ENCODE assay signal across 2 cellular contexts in the genomic region with DNA sequence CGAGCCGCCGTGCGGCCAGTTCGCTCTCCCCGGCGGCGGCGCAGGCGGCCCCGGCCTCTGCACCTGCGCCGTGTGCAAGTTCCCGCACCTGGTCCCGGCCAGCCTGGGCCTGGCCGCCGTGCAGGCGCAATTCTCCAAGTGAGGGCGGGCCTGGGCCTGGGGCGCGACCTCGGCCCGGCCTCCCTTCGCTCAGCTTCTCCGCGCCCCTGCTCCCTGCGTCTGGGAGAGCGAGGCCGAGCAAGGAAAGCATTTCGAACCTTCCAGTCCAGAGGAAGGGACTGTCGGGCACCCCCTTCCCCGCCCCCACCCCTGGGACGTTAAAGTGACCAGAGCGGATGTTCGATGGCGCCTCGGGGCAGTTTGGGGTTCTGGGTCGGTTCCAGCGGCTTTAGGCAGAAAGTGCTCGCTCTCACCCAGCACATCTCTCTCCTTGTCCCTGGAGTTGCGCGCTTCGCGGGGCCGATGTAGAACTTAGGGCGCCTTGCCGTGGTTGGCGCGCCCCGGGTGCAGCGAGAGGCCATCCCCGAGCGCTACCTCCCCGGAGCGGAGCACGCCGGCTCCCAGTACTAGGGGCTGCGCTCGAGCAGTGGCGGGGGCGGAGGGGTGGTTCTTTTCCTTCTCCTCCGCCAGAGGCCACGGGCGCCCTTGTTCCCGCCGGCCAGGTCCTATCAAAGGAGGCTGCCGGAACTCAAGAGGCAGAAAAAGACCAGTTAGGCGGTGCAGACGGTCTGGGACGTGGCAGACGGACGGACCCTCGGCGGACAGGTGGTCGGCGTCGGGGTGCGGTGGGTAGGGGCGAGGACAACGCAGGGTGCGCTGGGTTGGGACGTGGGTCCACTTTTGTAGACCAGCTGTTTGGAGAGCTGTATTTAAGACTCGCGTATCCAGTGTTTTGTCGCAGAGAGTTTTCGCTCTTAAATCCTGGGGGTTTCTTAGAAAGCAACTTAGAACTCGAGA.
TF ChIP-seq lines count a peak whose summit lies in the region.

No MANE protein-coding gene starts in this region.

TF ChIP-seq in GM12878, 131 proteins besides CTCF, POLR2A, EP300 and RAD21:
- TF ChIP-seq, protein P1, sequence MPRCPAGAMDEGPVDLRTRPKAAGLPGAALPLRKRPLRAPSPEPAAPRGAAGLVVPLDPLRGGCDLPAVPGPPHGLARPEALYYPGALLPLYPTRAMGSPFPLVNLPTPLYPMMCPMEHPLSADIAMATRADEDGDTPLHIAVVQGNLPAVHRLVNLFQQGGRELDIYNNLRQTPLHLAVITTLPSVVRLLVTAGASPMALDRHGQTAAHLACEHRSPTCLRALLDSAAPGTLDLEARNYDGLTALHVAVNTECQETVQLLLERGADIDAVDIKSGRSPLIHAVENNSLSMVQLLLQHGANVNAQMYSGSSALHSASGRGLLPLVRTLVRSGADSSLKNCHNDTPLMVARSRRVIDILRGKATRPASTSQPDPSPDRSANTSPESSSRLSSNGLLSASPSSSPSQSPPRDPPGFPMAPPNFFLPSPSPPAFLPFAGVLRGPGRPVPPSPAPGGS (IDR thresholded peaks at IDR 0.05; ENCODE audit: borderline replicate concordance, insufficient read depth, low read depth, low read length, poor library complexity, severe bottlenecking): no peak
- peak; percentile 31 for TF ChIP-seq HDAC6 (IDR thresholded peaks at IDR 0.05; ENCODE audit: unreplicated experiment)
- 0 out of 2 replicates have a peak, but pooled peaks have one; percentile 77 for TF ChIP-seq EZH2 (IDR thresholded peaks at IDR 0.05; ENCODE audit: borderline replicate concordance, control insufficient read depth, low read depth, low read length)
- peak; percentile 42 for TF ChIP-seq SUZ12 (IDR thresholded peaks at IDR 0.05; ENCODE audit: unreplicated experiment)
TF ChIP-seq in GM12878: peak in this region for 3.

TF ChIP-seq in HepG2, 621 proteins besides CTCF, POLR2A, EP300 and RAD21:
- TF ChIP-seq EZH2 (conservative IDR thresholded peaks at IDR 0.05; ENCODE audit: low read depth, low read length): 0 out of 2 replicates have a peak, but pooled peaks have one; percentile 62
- TF ChIP-seq ZFP82 (CRISPR knock-in tag; IDR thresholded peaks at IDR 0.05; ENCODE audit: borderline replicate concordance): no peak
TF ChIP-seq in HepG2: peak in this region for 1.
